In genomic region chr21:43338951-43339350, GRCh38 we compare ENCODE assay signal across 19 cellular contexts.
DNase-seq lines count a peak whose midpoint lies in the region; ATAC-seq, FAIRE-seq and TF ChIP-seq lines count a peak whose summit lies in the region.
"Had no signal": no experiment of that assay in that cellular context is flagged by ENCODE, and none has a peak within 500 bp of the region (broad histone marks: within the 10 kb centered on the region; RNA-seq: fewer than 3 reads in every experiment).

No MANE protein-coding gene starts in this region.

- H3K27me3 ChIP-seq in liver (ENCODE audit: control insufficient read depth in 4 of 4, insufficient read depth in 4 of 4, low read length in 3 of 4) (no peaks in the 10 kb centered on the region), HepG2 (ENCODE audit: control insufficient read depth in 1 of 2, insufficient read depth in 2 of 2, low read length in 2 of 2) (0 out of 5 replicates have a peak, but pooled peaks cover 1 to 8% of the 10 kb centered on the region in 2 experiments), RWPE2 (ENCODE audit: insufficient read depth, poor library complexity, severe bottlenecking) (no peaks in the 10 kb centered on the region)

- H3K4me1 ChIP-seq in liver (ENCODE audit: control insufficient read depth in 4 of 4, insufficient read depth in 4 of 4, low read length in 3 of 4) = peaks cover 2 to 19% (median 14%) of the 10 kb centered on the region in 4 donors
- H3K4me1 ChIP-seq in HepG2 (ENCODE audit: insufficient read depth, low read length) = peaks cover 44% of the 10 kb centered on the region
- peaks cover 17% of the 10 kb centered on the region for H3K4me1 ChIP-seq in RWPE2 (ENCODE audit: insufficient read depth, poor library complexity, severe bottlenecking)

- H3K4me2 ChIP-seq in HepG2 (ENCODE audit: low read depth, low read length) = no peak overlapping the region

- no peak overlapping the region for H3K4me3 ChIP-seq in liver (ENCODE audit: low read depth in 1 of 3, low read length in 3 of 3)
- H3K4me3 ChIP-seq in HepG2 (replicated peaks in 1 of 3; ENCODE audit: insufficient read depth in 1 of 3, low read depth in 2 of 3, low read length in 3 of 3) = no peak overlapping the region
- no peak overlapping the region for H3K4me3 ChIP-seq in RWPE2 (ENCODE audit: severe bottlenecking)
- H3K4me3 ChIP-seq in fibroblast of pulmonary artery (replicated peaks; ENCODE audit: low read depth, low read length) = no peak overlapping the region
- H3K4me3 ChIP-seq: coronary artery, K562 had no signal

- 65% methylated on average over 5 of the region's 5 CpGs for WGBS in liver
- 28% methylated on average over 5 of the region's 5 CpGs for WGBS in HepG2 (ENCODE audit: low lambda C conversion rate)

- TF ChIP-seq POLR2A in HepG2 (IDR thresholded peaks at IDR 0.05; ENCODE audit: insufficient read depth in 1 of 2, low read depth in 2 of 2, low read length in 2 of 2) = no peak

- ATAC-seq in HepG2 = no peak
- ATAC-seq in RWPE2 (ENCODE audit: low read depth) = no peak
- ATAC-seq: K562 had no signal

- no TSS peak for BruUV-seq in HepG2 (replicated peaks; lab: Mats Ljungman, UMichigan)

- H3K9ac ChIP-seq in liver (ENCODE audit: low read depth in 1 of 2, low read length in 2 of 2) = no peak overlapping the region
- no peak overlapping the region for H3K9ac ChIP-seq in HepG2 (ENCODE audit: insufficient read depth, low read depth, low read length)

- no peaks in the 10 kb centered on the region for H3K9me3 ChIP-seq in liver (ENCODE audit: control insufficient read depth in 4 of 4, low read length in 3 of 4)
- no peaks in the 10 kb centered on the region for H3K9me3 ChIP-seq in HepG2 (ENCODE audit: low read length)
- no peaks in the 10 kb centered on the region for H3K9me3 ChIP-seq in RWPE2 (ENCODE audit: severe bottlenecking)
- H3K9me3 ChIP-seq: neutrophil, spleen had no signal

- POLR2A ChIA-PET in HepG2 (lab: Yijun Ruan, JAX) = no interaction called here

- TF ChIP-seq RAD21 in liver (IDR thresholded peaks at IDR 0.05) (no peak), HepG2 (CRISPR knock-in tag; IDR thresholded peaks at IDR 0.05) (no peak)

- no peak for FAIRE-seq in HepG2 (lab: Jason Lieb, UNC)
- FAIRE-seq: GM18507, K562, keratinocyte had no signal

- intact Hi-C loops in HepG2 (cut with micrococcal nuclease; ENCODE audit: unreplicated experiment) = no loop called here

- H3K36me3 ChIP-seq in liver (ENCODE audit: control insufficient read depth in 4 of 4, insufficient read depth in 3 of 4, low read depth in 1 of 4, low read length in 3 of 4) (no peaks in the 10 kb centered on the region), HepG2 (replicated peaks in 1 of 2; ENCODE audit: control insufficient read depth in 1 of 2, insufficient read depth in 2 of 2, low read length in 2 of 2) (no peaks in the 10 kb centered on the region), RWPE2 (ENCODE audit: low read depth) (no peaks in the 10 kb centered on the region)
- H3K36me3 ChIP-seq: neutrophil, spleen had no signal

- no peak overlapping the region for H3K27ac ChIP-seq in liver (ENCODE audit: low read depth in 1 of 2, low read length in 2 of 2)
- no peak overlapping the region for H3K27ac ChIP-seq in HepG2 (ENCODE audit: extremely low read length, insufficient read depth, low read length)
- H3K27ac ChIP-seq in RWPE2 (ENCODE audit: poor library complexity, severe bottlenecking) = peak overlapping the region; percentile 40
- H3K27ac ChIP-seq: coronary artery, neutrophil had no signal

- CTCF ChIA-PET in HepG2 (lab: Yijun Ruan, JAX; ENCODE audit: low intra/inter-chr PET ratio, low total read pairs) = no interaction called here

- H4K20me1 ChIP-seq in HepG2 (ENCODE audit: insufficient read depth, low read length) = no peaks in the 10 kb centered on the region

- TF ChIP-seq EP300 in HepG2 (IDR thresholded peaks at IDR 0.05; ENCODE audit: low read depth in 2 of 2, low read length in 2 of 2) (no peak), HepG2 (CRISPR knock-in tag; IDR thresholded peaks at IDR 0.05; ENCODE audit: borderline replicate concordance) (no peak)

- no peaks in the 10 kb centered on the region for H3K79me2 ChIP-seq in HepG2 (ENCODE audit: insufficient read depth, low read length)

- DNase-seq in HepG2 (ENCODE audit: low spot score) = no peak
- no peak for DNase-seq in RWPE2 (ENCODE audit: low spot score)
- DNase-seq in fibroblast of pulmonary artery (ENCODE audit: low read depth) = peak; percentile 41
- no peak for DNase-seq in mucosa of gallbladder (ENCODE audit: low spot score)
- no peak for DNase-seq in NCI-H2107 treated with DMSO at 0.1 percent for 48 hours (lab: John Stamatoyannopoulos, UW; ENCODE audit: unreplicated experiment)
- DNase-seq in activated CD4-positive, alpha-beta T cell treated with anti-CD3 and anti-CD28 coated beads for 4 hours = no peak
- DNase-seq: mesendoderm; NCI-H187; NCI-H345; NK-92 treated with Interleukin-12 subunit alpha and Interleukin-12 subunit beta, amount 100 ng/mL, for 24 hours; stimulated activated CD4-positive, alpha-beta T cell treated with anti-CD3 and anti-CD28 coated beads, Interleukin-4, amount 100 ng/mL, for 4 hours; substantia nigra had no signal

- in situ Hi-C loops in HepG2 (cut with HindIII; ENCODE audit: extremely low pct_ligation_motif_present, low pct_unique_long_range_greater_than_20kb) = no loop called here

- TF ChIP-seq CTCF in liver (IDR thresholded peaks at IDR 0.05; ENCODE audit: low read depth, low read length, missing input control) = no peak
- no peak for TF ChIP-seq CTCF in HepG2 (CRISPR knock-in tag; IDR thresholded peaks at IDR 0.05)
- TF ChIP-seq CTCF in RWPE2 (IDR thresholded peaks at IDR 0.05; ENCODE audit: poor library complexity, severe bottlenecking) = no peak
- no peak for TF ChIP-seq CTCF in fibroblast of pulmonary artery (IDR thresholded peaks at IDR 0.05; ENCODE audit: low read length, missing control alignments)

- H2AFZ ChIP-seq in HepG2 (ENCODE audit: low read length) = no peak overlapping the region

TF ChIP-seq in liver, 16 proteins besides CTCF, POLR2A, EP300 and RAD21:
- TF ChIP-seq NR2F2 (IDR thresholded peaks at IDR 0.05) = peak; percentile 61
- no peak for TF ChIP-seq FOXA2 (IDR thresholded peaks at IDR 0.05)
- no peak for TF ChIP-seq ATF3 (IDR thresholded peaks at IDR 0.05)

TF ChIP-seq in HepG2, 621 proteins besides CTCF, POLR2A, EP300 and RAD21:
- TF ChIP-seq, protein P1, sequence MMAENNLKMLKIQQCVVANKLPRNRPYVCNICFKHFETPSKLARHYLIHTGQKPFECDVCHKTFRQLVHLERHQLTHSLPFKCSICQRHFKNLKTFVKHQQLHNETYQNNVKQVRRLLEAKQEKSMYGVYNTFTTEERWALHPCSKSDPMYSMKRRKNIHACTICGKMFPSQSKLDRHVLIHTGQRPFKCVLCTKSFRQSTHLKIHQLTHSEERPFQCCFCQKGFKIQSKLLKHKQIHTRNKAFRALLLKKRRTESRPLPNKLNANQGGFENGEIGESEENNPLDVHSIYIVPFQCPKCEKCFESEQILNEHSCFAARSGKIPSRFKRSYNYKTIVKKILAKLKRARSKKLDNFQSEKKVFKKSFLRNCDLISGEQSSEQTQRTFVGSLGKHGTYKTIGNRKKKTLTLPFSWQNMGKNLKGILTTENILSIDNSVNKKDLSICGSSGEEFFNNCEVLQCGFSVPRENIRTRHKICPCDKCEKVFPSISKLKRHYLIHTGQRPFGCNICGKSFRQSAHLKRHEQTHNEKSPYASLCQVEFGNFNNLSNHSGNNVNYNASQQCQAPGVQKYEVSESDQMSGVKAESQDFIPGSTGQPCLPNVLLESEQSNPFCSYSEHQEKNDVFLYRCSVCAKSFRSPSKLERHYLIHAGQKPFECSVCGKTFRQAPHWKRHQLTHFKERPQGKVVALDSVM (CRISPR knock-in tag; IDR thresholded peaks at IDR 0.05) = no peak
- TF ChIP-seq TCF12 (IDR thresholded peaks at IDR 0.05) (no peak), TCF12 (CRISPR knock-in tag; IDR thresholded peaks at IDR 0.05) (no peak), ZNF589 (CRISPR knock-in tag; conservative IDR thresholded peaks at IDR 0.05) (no peak), RFXAP (CRISPR knock-in tag; IDR thresholded peaks at IDR 0.05; ENCODE audit: borderline replicate concordance) (no peak), KAT2B (IDR thresholded peaks at IDR 0.05; ENCODE audit: borderline replicate concordance, low read depth, low read length) (no peak)
